Comparison of ENCODE assay signal across 21 cellular contexts in the genomic region with DNA sequence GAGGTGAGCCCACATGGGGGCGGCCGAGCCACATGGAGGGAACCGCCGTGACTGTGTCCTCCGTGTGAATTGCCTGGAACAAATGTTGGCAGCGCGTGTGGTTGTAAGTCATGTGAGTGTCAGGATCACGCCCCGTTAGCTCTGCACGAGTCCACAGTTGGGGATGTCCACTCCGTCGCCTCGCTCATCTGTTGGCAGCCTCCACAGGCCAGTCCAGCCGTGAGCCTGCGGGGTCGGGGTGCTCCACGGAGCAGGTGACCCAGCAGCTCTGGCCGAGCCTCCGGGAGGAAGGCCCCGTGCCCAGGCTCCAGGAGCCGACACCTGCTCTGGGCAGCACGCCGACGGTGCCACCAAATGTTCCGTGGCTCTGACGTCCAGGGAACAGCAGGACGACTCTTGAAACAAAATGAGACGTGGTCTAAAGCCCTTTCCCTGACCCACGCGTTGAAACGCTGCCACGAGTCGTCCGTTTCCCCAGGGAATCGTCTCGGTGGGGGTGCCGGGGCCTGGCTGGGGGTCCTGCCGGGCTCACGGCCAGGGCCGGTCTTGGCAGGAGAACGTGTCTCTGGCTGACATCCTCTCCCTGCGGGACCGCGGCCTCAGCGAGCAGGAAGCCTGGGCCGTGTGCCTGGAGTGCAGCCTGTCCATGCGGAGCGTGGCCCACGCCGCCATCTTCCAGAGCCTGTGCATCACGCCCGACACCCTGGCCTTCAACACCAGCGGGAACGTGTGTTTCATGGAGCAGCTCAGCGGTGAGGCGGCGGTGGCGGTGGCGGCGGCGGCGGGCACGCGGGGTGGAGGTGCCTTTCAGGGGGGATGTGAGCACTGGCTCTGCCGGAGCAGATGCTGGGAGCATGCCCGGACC. TPM values are rescaled to one million over a fixed set of nuclear protein-coding genes. Genes with fewer than 3 reads are reported as not detected.
DNase-seq lines count a peak whose midpoint lies in the region; ATAC-seq and TF ChIP-seq lines count a peak whose summit lies in the region.
"Had no signal": no experiment of that assay in that cellular context is flagged by ENCODE, and none has a peak within 500 bp of the region (broad histone marks: within the 10 kb centered on the region; RNA-seq: fewer than 3 reads in every experiment).

No MANE protein-coding gene starts in this region.

- no peak overlapping the region for H3K4me3 ChIP-seq in body of pancreas
- H3K4me3 ChIP-seq in transverse colon = no peak overlapping the region
- no peak overlapping the region for H3K4me3 ChIP-seq in Karpas-422 (ENCODE audit: low read length)
- H3K4me3 ChIP-seq: coronary artery, esophagus muscularis mucosa, MG63 had no signal

- no peak overlapping the region for H2AFZ ChIP-seq in Karpas-422 (ENCODE audit: low read length)

- H3K27ac ChIP-seq in layer of hippocampus (ENCODE audit: low read depth, low read length) = peak overlapping the region; percentile 30
- H3K27ac ChIP-seq in body of pancreas = no peak overlapping the region
- no peak overlapping the region for H3K27ac ChIP-seq in transverse colon
- H3K27ac ChIP-seq in Karpas-422 (ENCODE audit: low read length) = no peak overlapping the region
- H3K27ac ChIP-seq: coronary artery, esophagus muscularis mucosa had no signal

- H3K27me3 Mint-ChIP-seq in WTC11 (ENCODE audit: low read depth) = no peaks in the 10 kb centered on the region

- H3K9me2 ChIP-seq in Karpas-422 (replicated peaks; ENCODE audit: insufficient read depth, low read length) = no peaks in the 10 kb centered on the region

- H3K9me3 ChIP-seq in body of pancreas (no peaks in the 10 kb centered on the region), transverse colon (no peaks in the 10 kb centered on the region), Karpas-422 (ENCODE audit: low read length) (no peaks in the 10 kb centered on the region)
- H3K9me3 ChIP-seq: esophagus muscularis mucosa, MG63 had no signal

- H3K9ac ChIP-seq in Karpas-422 (ENCODE audit: low read length) = no peak overlapping the region

- no peak for TF ChIP-seq CTCF in WTC11 (IDR thresholded peaks at IDR 0.05)
- TF ChIP-seq CTCF in body of pancreas (IDR thresholded peaks at IDR 0.05) = no peak
- TF ChIP-seq CTCF in transverse colon (IDR thresholded peaks at IDR 0.05) = no peak

- peak overlapping the region; percentile 36; the same call in 1 of the 2 replicates for H3K27ac Mint-ChIP-seq in WTC11
- H3K27ac Mint-ChIP-seq: activated naive CD8-positive, alpha-beta T cell treated with anti-CD3 and anti-CD28 coated beads, Interleukin-2, amount 10 ng/mL, durations not matched to agents 7 days and 5 days; activated T-helper 2 cell treated with anti-CD3 and anti-CD28 coated beads, Interferon-gamma antibody, Interleukin-2, Interleukin-4, amounts not matched to agents 10 μg/mL and 5 μg/mL and 100 μg/mL, durations not matched to agents 14 hours and 24 hours and 36 hours; T-helper 1 cell treated with Interleukin-12 subunit alpha and Interleukin-12 subunit beta and Interleukin-4 antibody, amounts not matched to agents 30 μg/mL and 1 μg/mL, for 36 hours had no signal

- H3K4me3 Mint-ChIP-seq in WTC11 = no peak overlapping the region
- H3K4me3 Mint-ChIP-seq: activated naive CD8-positive, alpha-beta T cell treated with anti-CD3 and anti-CD28 coated beads, Interleukin-2, amount 10 ng/mL, durations not matched to agents 7 days and 5 days; T-helper 1 cell treated with Interleukin-12 subunit alpha and Interleukin-12 subunit beta and Interleukin-4 antibody, amounts not matched to agents 30 μg/mL and 1 μg/mL, for 36 hours had no signal

- H4K20me1 ChIP-seq in Karpas-422 (ENCODE audit: insufficient read depth, low read depth, low read length) = no peaks in the 10 kb centered on the region

- 0 out of 2 replicates have a peak, but pooled peaks cover 4% of the 10 kb centered on the region for H3K9me3 Mint-ChIP-seq in WTC11
- H3K9me3 Mint-ChIP-seq: activated naive CD8-positive, alpha-beta T cell treated with anti-CD3 and anti-CD28 coated beads, Interleukin-2, amount 10 ng/mL, durations not matched to agents 7 days and 5 days; activated T-helper 2 cell treated with anti-CD3 and anti-CD28 coated beads, Interferon-gamma antibody, Interleukin-2, Interleukin-4, amounts not matched to agents 10 μg/mL and 5 μg/mL and 100 μg/mL, durations not matched to agents 14 hours and 24 hours and 36 hours; T-helper 1 cell treated with Interleukin-12 subunit alpha and Interleukin-12 subunit beta and Interleukin-4 antibody, amounts not matched to agents 30 μg/mL and 1 μg/mL, for 36 hours had no signal

- peaks cover 17% of the 10 kb centered on the region for H3K4me1 Mint-ChIP-seq in WTC11
- H3K4me1 Mint-ChIP-seq: activated naive CD8-positive, alpha-beta T cell treated with anti-CD3 and anti-CD28 coated beads, Interleukin-2, amount 10 ng/mL, durations not matched to agents 7 days and 5 days had no signal

- CTCF ChIA-PET in WTC11 (lab: Charles Lee) = no interaction called here

- H3K27me3 ChIP-seq in layer of hippocampus (ENCODE audit: control insufficient read depth, insufficient read depth, low read length) (peaks cover 2% of the 10 kb centered on the region), body of pancreas (no peaks in the 10 kb centered on the region), transverse colon (peaks cover 23% of the 10 kb centered on the region), Karpas-422 (ENCODE audit: low read length) (no peaks in the 10 kb centered on the region)
- H3K27me3 ChIP-seq: MG63 had no signal

- H3K4me2 ChIP-seq in Karpas-422 (ENCODE audit: low read depth, low read length, poor library complexity, severe bottlenecking) = no peak overlapping the region

- H3K36me3 ChIP-seq in body of pancreas (replicated peaks in 1 of 2; ENCODE audit: insufficient read depth in 1 of 2, low read depth in 2 of 2) (no peaks in the 10 kb centered on the region), transverse colon (no peaks in the 10 kb centered on the region), Karpas-422 (ENCODE audit: insufficient read depth, low read length) (no peaks in the 10 kb centered on the region)
- H3K36me3 ChIP-seq: esophagus muscularis mucosa, MG63 had no signal

- no peaks in the 10 kb centered on the region for H3K79me2 ChIP-seq in Karpas-422 (ENCODE audit: low read length)

- TF ChIP-seq POLR2A in body of pancreas (IDR thresholded peaks at IDR 0.05) = no peak
- TF ChIP-seq POLR2A in transverse colon (IDR thresholded peaks at IDR 0.05) = no peak

- peaks cover 21% of the 10 kb centered on the region for H3K36me3 Mint-ChIP-seq in WTC11
- H3K36me3 Mint-ChIP-seq: activated naive CD8-positive, alpha-beta T cell treated with anti-CD3 and anti-CD28 coated beads, Interleukin-2, amount 10 ng/mL, durations not matched to agents 7 days and 5 days had no signal

- TF ChIP-seq EP300 in transverse colon (IDR thresholded peaks at IDR 0.05; ENCODE audit: low read depth) = no peak

- in situ Hi-C loops in transverse colon (cut with MboI; ENCODE audit: low pct_ligation_motif_present in 1 of 4, low pct_unique_long_range_greater_than_20kb in 1 of 4, low sequenced_read_pairs in 3 of 4) = no loop called here

- H3K4me1 ChIP-seq in body of pancreas (no peaks in the 10 kb centered on the region), transverse colon (no peaks in the 10 kb centered on the region), Karpas-422 (ENCODE audit: low read length) (no peaks in the 10 kb centered on the region)

- peak in 10 of 14 donors; percentile 9 to 94 (median 54) for DNase-seq in C1 segment of cervical spinal cord (lab: John Stamatoyannopoulos, UW)
- DNase-seq in WTC11 (ENCODE audit: low spot score) = no peak
- peak; percentile 37 for DNase-seq in pons (ENCODE audit: low spot score)
- no peak for DNase-seq in body of pancreas
- no peak for DNase-seq in transverse colon
- no peak for DNase-seq in NCI-H2107 treated with DMSO at 0.1 percent for 48 hours (lab: John Stamatoyannopoulos, UW; ENCODE audit: unreplicated experiment)
- no peak for DNase-seq in Karpas-422
- DNase-seq: activated naive CD8-positive, alpha-beta T cell treated with anti-CD3 and anti-CD28 coated beads, Interleukin-2, amount 10 ng/mL, durations not matched to agents 7 days and 5 days; HCEC 1CT; MG63; NCI-H1417; NCI-H2081 treated with DMSO at 0.1 percent for 48 hours; NCI-H510A treated with DMSO at 0.1 percent for 48 hours; NK-92 treated with Interleukin-12 subunit alpha and Interleukin-12 subunit beta, amount 100 ng/mL, for 24 hours had no signal

- WGBS in body of pancreas, 2 donors = 75 to 85% methylated on average over 35 to 65 of the region's 66 CpGs
- whole genome bisulfite sequencing in transverse colon (ENCODE audit: low coverage in 1 of 2), 2 donors = 84% methylated on average over 60 of the region's 66 CpGs; no CpG with 5 or more reads in 1 of the 2 donors

- POLR2A ChIA-PET in WTC11 (lab: Charles Lee) = no interaction called here

- ATAC-seq in WTC11 (no peak), body of pancreas (no peak)
- ATAC-seq: left colon had no signal

- intact Hi-C loops in body of pancreas (cut with DNase I) (no loop called here), transverse colon (cut with DNase I; ENCODE audit: low total_unique reads) (no loop called here)

TF ChIP-seq in WTC11, 78 proteins besides CTCF, POLR2A, EP300 and RAD21:
- no peak for TF ChIP-seq KAT7 (CRISPR knock-in tag; IDR thresholded peaks at IDR 0.05; ENCODE audit: borderline replicate concordance)
- no peak for TF ChIP-seq OVOL2 (CRISPR knock-in tag; IDR thresholded peaks at IDR 0.05; ENCODE audit: borderline replicate concordance)
- no peak for TF ChIP-seq CREM (CRISPR knock-in tag; IDR thresholded peaks at IDR 0.05)

RNA-seq across cellular contexts. Expression of a gene that starts 7.0 kb away (rescaled TPM):
- total RNA-seq in WTC11 (2021) = 25.7 to 26.8 TPM (median 26.6 TPM) in 3 replicates
- 1 to 10 TPM in 1 of 2 donors, under 1 TPM in 1; 0.52 to 3.3 TPM for total RNA-seq in body of pancreas
- 1 to 10 TPM in 1 of 4 donors, under 1 TPM in 1, not detected in 2; 0.14 to 1.2 TPM for total RNA-seq in transverse colon
- total RNA-seq in Karpas-422 (2014; rRNA removed; shearing (Covaris generic); ENCODE audit: low replicate concordance) = not detected in 2 replicates
- total RNA-seq: subcutaneous adipose tissue had no signal

Comparison
In these comparisons a context has a peak if more than half of its experiments do, and no peak if none do; other contexts are left out.
1. DNase-seq: peak in C1 segment of cervical spinal cord (10 of 14) and pons (single experiment); none in WTC11 (single experiment), body of pancreas (0 of 4), transverse colon (single experiment), NCI-H2107 treated with DMSO at 0.1 percent for 48 hours (single experiment) and Karpas-422 (single experiment).